Comparison of ENCODE assay signal across 10 cellular contexts in genomic region chr1:10388387-10388715, GRCh38. TPM values are rescaled to one million over a fixed set of nuclear protein-coding genes. Genes with fewer than 3 reads are reported as not detected.
A peak's percentile ranks its signal among the peaks of the same experiment; 100 is the strongest.
DNase-seq lines count a peak whose midpoint lies in the region; ATAC-seq and TF ChIP-seq lines count a peak whose summit lies in the region.
"Had no signal": no experiment of that assay in that cellular context is flagged by ENCODE, and none has a peak within 500 bp of the region (broad histone marks: within the 10 kb centered on the region; RNA-seq: fewer than 3 reads in every experiment).

No MANE protein-coding gene starts in this region.

- DNase-seq in DND-41, result no peak
- DNase-seq in left ventricle myocardium superior, result no peak
- no peak for DNase-seq in sigmoid colon
- DNase-seq in CD4-positive, alpha-beta memory T cell, result no peak
- DNase-seq in effector CD8-positive, alpha-beta T cell (lab: John Stamatoyannopoulos, UW), result no peak
- no peak for DNase-seq in AG20443 (ENCODE audit: low spot score)
- no peak for DNase-seq in Kasumi-1 (lab: John Stamatoyannopoulos, UW)
- DNase-seq: activated CD4-positive, alpha-beta T cell treated with anti-CD3 and anti-CD28 coated beads, Interleukin-2, amount 50 U/mL, for 48 hours; COR-L47 had no signal

- H3K27me3 Mint-ChIP-seq in CD4-positive, alpha-beta memory T cell, result no peaks in the 10 kb centered on the region

- no peak for TF ChIP-seq EP300 in sigmoid colon (IDR thresholded peaks at IDR 0.05)

- no peaks in the 10 kb centered on the region for H3F3A ChIP-seq in SU-DHL-6 (ENCODE audit: insufficient read depth)

- H2AFZ ChIP-seq in DND-41 (ENCODE audit: low read depth, low read length) (peak overlapping the region; percentile 67), SU-DHL-6 (ENCODE audit: low read depth, low read length, severe bottlenecking) (no peak overlapping the region)

- peak overlapping the region; percentile 66; the same call in 1 of the 2 replicates for H3K4me2 ChIP-seq in DND-41 (ENCODE audit: insufficient read depth, low read length)
- peak overlapping the region; percentile 22 for H3K4me2 ChIP-seq in SU-DHL-6 (ENCODE audit: low read depth, low read length, poor library complexity, severe bottlenecking)

- no peaks in the 10 kb centered on the region for H3K79me2 ChIP-seq in DND-41 (ENCODE audit: insufficient read depth, low read length)
- no peaks in the 10 kb centered on the region for H3K79me2 ChIP-seq in SU-DHL-6 (ENCODE audit: insufficient read depth, low read length)

- H3K4me3 Mint-ChIP-seq in CD4-positive, alpha-beta memory T cell, result no peak overlapping the region

- WGBS in sigmoid colon, 2 donors, result 21 to 54% methylated on average over 3 of the region's 3 CpGs

- intact Hi-C loops in left ventricle myocardium superior (cut with micrococcal nuclease) (no loop called here), sigmoid colon (cut with DNase I) (no loop called here)
- intact Hi-C loops in CD4-positive, alpha-beta memory T cell (cut with micrococcal nuclease), result loop anchor here (1.0 kb wide), 1 partner anchor 10 kb away; no protein-coding TSS in a partner anchor

- H3K27ac ChIP-seq in DND-41 (ENCODE audit: low read length) (peak overlapping the region; percentile 72), SU-DHL-6 (ENCODE audit: low read depth, low read length) (no peak overlapping the region), sigmoid colon (peak overlapping the region; percentile 51 to 80 (median 68))
- H3K27ac ChIP-seq in CD4-positive, alpha-beta memory T cell (ENCODE audit: low read depth, low read length), result no peak overlapping the region

- no peaks in the 10 kb centered on the region for H3K36me3 ChIP-seq in DND-41 (ENCODE audit: insufficient read depth, low read length)
- H3K36me3 ChIP-seq in SU-DHL-6 (ENCODE audit: low read length), result no peaks in the 10 kb centered on the region
- no peaks in the 10 kb centered on the region for H3K36me3 ChIP-seq in sigmoid colon
- H3K36me3 ChIP-seq in CD4-positive, alpha-beta memory T cell (ENCODE audit: insufficient read depth, low read length), result no peaks in the 10 kb centered on the region

- no peak for TF ChIP-seq POLR2A in sigmoid colon (IDR thresholded peaks at IDR 0.05)

- peaks cover 0 to 2% of the 10 kb centered on the region in 2 donors for H3K36me3 Mint-ChIP-seq in CD4-positive, alpha-beta memory T cell

- no peak overlapping the region for H3K27ac Mint-ChIP-seq in CD4-positive, alpha-beta memory T cell

- H3K4me3 ChIP-seq in DND-41 (ENCODE audit: low read depth in 1 of 2, low read length in 2 of 2) (peak overlapping the region in 1 of 2 experiments; percentile 48; a peak in 1 of 4 replicates), SU-DHL-6 (ENCODE audit: insufficient read depth, low read length, poor library complexity, severe bottlenecking) (no peak overlapping the region), sigmoid colon (no peak overlapping the region)
- no peak overlapping the region for H3K4me3 ChIP-seq in CD4-positive, alpha-beta memory T cell (ENCODE audit: low read length in 2 of 2)

- POLR2A ChIA-PET in CD4-positive, alpha-beta memory T cell (lab: Charles Lee; ENCODE audit: partially characterized antibody), result interaction anchor here (2.3 kb wide), 1 partner anchor 10 kb away, joined by 7 read pairs; the partner anchor contains the start of gene PGD

- H3K9me3 ChIP-seq in DND-41 (ENCODE audit: insufficient read depth, low read length, severe bottlenecking) (no peaks in the 10 kb centered on the region), SU-DHL-6 (ENCODE audit: insufficient read depth, low read length) (no peaks in the 10 kb centered on the region), sigmoid colon (no peaks in the 10 kb centered on the region)
- no peaks in the 10 kb centered on the region for H3K9me3 ChIP-seq in CD4-positive, alpha-beta memory T cell (ENCODE audit: control insufficient read depth in 1 of 2, low read length in 2 of 2)

- H3K27me3 ChIP-seq in DND-41 (ENCODE audit: insufficient read depth, low read length, poor library complexity) (no peaks in the 10 kb centered on the region), SU-DHL-6 (ENCODE audit: low read length) (no peaks in the 10 kb centered on the region), sigmoid colon (no peaks in the 10 kb centered on the region)
- H3K27me3 ChIP-seq in CD4-positive, alpha-beta memory T cell (ENCODE audit: insufficient read depth, low read length), result no peaks in the 10 kb centered on the region

- H3K9me3 Mint-ChIP-seq in CD4-positive, alpha-beta memory T cell, result no peaks in the 10 kb centered on the region

- TF ChIP-seq CTCF in DND-41 (IDR thresholded peaks at IDR 0.05; ENCODE audit: borderline replicate concordance, extremely low read depth, low read length, poor library complexity, severe bottlenecking) (no peak), SU-DHL-6 (IDR thresholded peaks at IDR 0.05; ENCODE audit: insufficient read depth, low read length, poor library complexity, severe bottlenecking) (no peak), sigmoid colon (IDR thresholded peaks at IDR 0.05) (no peak)

- H4K20me1 ChIP-seq in DND-41 (ENCODE audit: insufficient read depth, low read length), result no peaks in the 10 kb centered on the region
- no peaks in the 10 kb centered on the region for H4K20me1 ChIP-seq in SU-DHL-6 (ENCODE audit: low read depth, low read length)

- H3K9ac ChIP-seq in DND-41 (ENCODE audit: low read depth, low read length) (peak overlapping the region; percentile 43; the same call in 1 of the 2 replicates), SU-DHL-6 (ENCODE audit: low read length) (no peak overlapping the region)

- peak; percentile 53; the same call in 2 of the 3 replicates for ATAC-seq in DND-41 (ENCODE audit: insufficient read depth, low read depth)
- peak; percentile 9 for ATAC-seq in left ventricle myocardium superior

- peaks cover 0 to 8% (median 2%) of the 10 kb centered on the region in 4 donors for H3K4me1 Mint-ChIP-seq in CD4-positive, alpha-beta memory T cell

- H3K4me1 ChIP-seq in DND-41 (ENCODE audit: insufficient read depth, low read length) (peaks cover 23% of the 10 kb centered on the region), sigmoid colon (peaks cover 0 to 18% (median 16%) of the 10 kb centered on the region in 4 donors)
- peaks cover 5% of the 10 kb centered on the region for H3K4me1 ChIP-seq in CD4-positive, alpha-beta memory T cell (ENCODE audit: insufficient read depth, low read length)

- H3K9me2 ChIP-seq in SU-DHL-6 (replicated peaks; ENCODE audit: insufficient read depth, low read length), result no peaks in the 10 kb centered on the region

- CTCF ChIA-PET in CD4-positive, alpha-beta memory T cell (lab: Charles Lee; ENCODE audit: partially characterized antibody), result interaction anchor here (0.6 to 2.1 kb wide), 2 partner anchors 10 to 97 kb away, joined by 4 to 8 read pairs; partner anchors contain the start of gene PGD

RNA-seq across cellular contexts. Expression of gene PGD, which starts 10.5 kb away (rescaled TPM):
- total RNA-seq in left ventricle myocardium superior (37.9 TPM), sigmoid colon (10 to 100 TPM; 30.6 to 44.2 (median 36.9) TPM)
- polyA plus RNA-seq in sigmoid colon, result 100 to 1,000 TPM in 1 of 3 donors, 10 to 100 TPM in 2; 69.7 to 115 (median 71.0) TPM
- total RNA-seq in CD4-positive, alpha-beta memory T cell, result 10 to 100 TPM; 32.8 to 37.0 TPM
- polyA plus RNA-seq in CD4-positive, alpha-beta memory T cell, result 10 to 100 TPM; 36.2 to 37.3 TPM

RNA-seq across cellular contexts. Expression of gene CENPS, which starts 41.9 kb away (rescaled TPM):
- 5.5 TPM for total RNA-seq in left ventricle myocardium superior
- 10 to 100 TPM in 2 of 4 donors, 1 to 10 TPM in 2; 2.8 to 15.0 (median 10.7) TPM for total RNA-seq in sigmoid colon
- polyA plus RNA-seq in sigmoid colon, result 10 to 100 TPM; 16.8 to 22.2 (median 20.1) TPM
- total RNA-seq in CD4-positive, alpha-beta memory T cell, result 1 to 10 TPM; 7.2 to 7.9 TPM
- 10 to 100 TPM in 1 of 2 donors, 1 to 10 TPM in 1; 6.4 to 14.6 TPM for polyA plus RNA-seq in CD4-positive, alpha-beta memory T cell

Comparison
In these comparisons a context has a peak if more than half of its experiments do, and no peak if none do; other contexts are left out.
1. H3K27ac ChIP-seq: peak in DND-41 (single experiment) and sigmoid colon (4 of 4); none in SU-DHL-6 (single experiment) and CD4-positive, alpha-beta memory T cell (single experiment).